17 cellular contexts compared by ENCODE assay signal in genomic region chr7:44976040-44976745, GRCh38. TPM values are rescaled to one million over a fixed set of nuclear protein-coding genes. Genes with fewer than 3 reads are reported as not detected.
DNase-seq lines count a peak whose midpoint lies in the region; FAIRE-seq and TF ChIP-seq lines count a peak whose summit lies in the region.
"Had no signal": no experiment of that assay in that cellular context is flagged by ENCODE, and none has a peak within 500 bp of the region (broad histone marks: within the 10 kb centered on the region; RNA-seq: fewer than 3 reads in every experiment).

No MANE protein-coding gene starts in this region.

- H3K27ac ChIP-seq in thyroid gland = peak overlapping the region in 2 of 3 donors; percentile 37 to 47
- H3K27ac ChIP-seq: epithelial cell of prostate, psoas muscle, suprapubic skin had no signal

- no peaks in the 10 kb centered on the region for H3K9me3 ChIP-seq in thyroid gland
- H3K9me3 ChIP-seq: psoas muscle, suprapubic skin had no signal

- intact Hi-C loops in thyroid gland (cut with DNase I) = no loop called here

- TF ChIP-seq CTCF in NB4 (IDR thresholded peaks at IDR 0.05; ENCODE audit: low read depth, low read length) (no peak), thyroid gland (IDR thresholded peaks at IDR 0.05) (no peak)

- H3K27ac Mint-ChIP-seq in activated naive CD4-positive, alpha-beta T cell treated with anti-CD3 and anti-CD28 coated beads, Interleukin-2, amount 50 U/mL, for 24 hours = peak overlapping the region; percentile 86

- no peaks in the 10 kb centered on the region for H3K27me3 ChIP-seq in thyroid gland
- H3K27me3 ChIP-seq: suprapubic skin had no signal

- H3K4me1 ChIP-seq in thyroid gland = peaks cover 35 to 80% of the 10 kb centered on the region in 2 donors
- H3K4me1 ChIP-seq: psoas muscle had no signal

- no peaks in the 10 kb centered on the region for H3K36me3 ChIP-seq in thyroid gland

- FAIRE-seq in H54 (lab: Jason Lieb, UNC) = no peak
- FAIRE-seq: keratinocyte had no signal

- H3K4me1 Mint-ChIP-seq in activated naive CD4-positive, alpha-beta T cell treated with anti-CD3 and anti-CD28 coated beads, Interleukin-2, amount 50 U/mL, for 24 hours = peaks cover 72% of the 10 kb centered on the region

- H3K4me3 Mint-ChIP-seq in activated naive CD4-positive, alpha-beta T cell treated with anti-CD3 and anti-CD28 coated beads, Interleukin-2, amount 50 U/mL, for 24 hours = peak overlapping the region; percentile 42

- H3K4me3 ChIP-seq in NB4 (ENCODE audit: low read depth, low read length) (peak overlapping the region; percentile 89), thyroid gland (replicated peaks in 1 of 3) (no peak overlapping the region)
- H3K4me3 ChIP-seq: psoas muscle, suprapubic skin had no signal

- DNase-seq in activated naive CD4-positive, alpha-beta T cell (lab: John Stamatoyannopoulos, UW) = no peak
- DNase-seq in NB4 (ENCODE audit: low read depth) (no peak), cerebellar nuclear complex (lab: John Stamatoyannopoulos, UW) (peak; percentile 32 to 56), thyroid gland (no peak), EL (no peak), NCI-H1092 treated with DMSO at 0.1 percent for 48 hours (lab: John Stamatoyannopoulos, UW) (no peak), H54 (ENCODE audit: insufficient read length, low spot score) (no peak)
- DNase-seq: activated CD4-positive, alpha-beta T cell treated with anti-CD3 and anti-CD28 coated beads for 48 hours; DMS79 treated with DMSO at 0.1 percent for 48 hours; NCI-H2081; NCI-H526 treated with DMSO at 0.1 percent for 48 hours; psoas muscle; stimulated activated CD4-positive, alpha-beta T cell treated with anti-CD3 and anti-CD28 coated beads, Interleukin-12 subunit alpha, Interleukin-12 subunit beta, amount 100 ng/mL, for 4 hours had no signal

- H3K27me3 Mint-ChIP-seq in activated naive CD4-positive, alpha-beta T cell treated with anti-CD3 and anti-CD28 coated beads, Interleukin-2, amount 50 U/mL, for 24 hours = no peaks in the 10 kb centered on the region

- 87 to 100% methylated on average over 3 to 6 of the region's 6 CpGs for WGBS in thyroid gland, 2 donors

- TF ChIP-seq POLR2A in NB4 (IDR thresholded peaks at IDR 0.05; ENCODE audit: extremely low read depth, insufficient read length) (no peak), thyroid gland (IDR thresholded peaks at IDR 0.05) (no peak), H54 (IDR thresholded peaks at IDR 0.05; ENCODE audit: low read depth, low read length) (no peak)

- no peaks in the 10 kb centered on the region for H3K9me3 Mint-ChIP-seq in activated naive CD4-positive, alpha-beta T cell treated with anti-CD3 and anti-CD28 coated beads, Interleukin-2, amount 50 U/mL, for 24 hours

- peaks cover 6% of the 10 kb centered on the region for H3K36me3 Mint-ChIP-seq in activated naive CD4-positive, alpha-beta T cell treated with anti-CD3 and anti-CD28 coated beads, Interleukin-2, amount 50 U/mL, for 24 hours

RNA-seq across cellular contexts. Expression of gene MYO1G, which starts 2.6 kb away (rescaled TPM):
- total RNA-seq in thyroid gland = 1 to 10 TPM in 3 of 4 donors, under 1 TPM in 1; 0.78 to 3.8 (median 2.0) TPM

RNA-seq across cellular contexts. Expression of gene CCM2, which starts 23.8 kb away (rescaled TPM):
- 10 to 100 TPM; 19.4 to 29.2 (median 24.3) TPM for total RNA-seq in thyroid gland

Comparison
In these comparisons a context has a peak if more than half of its experiments do, and no peak if none do; other contexts are left out.
1. DNase-seq: peak in cerebellar nuclear complex (2 of 2); none in activated naive CD4-positive, alpha-beta T cell (0 of 4), NB4 (single experiment), thyroid gland (0 of 2), EL (single experiment), NCI-H1092 treated with DMSO at 0.1 percent for 48 hours (single experiment) and H54 (single experiment).